Comparison of ENCODE assay signal across 9 cellular contexts in the genomic region with DNA sequence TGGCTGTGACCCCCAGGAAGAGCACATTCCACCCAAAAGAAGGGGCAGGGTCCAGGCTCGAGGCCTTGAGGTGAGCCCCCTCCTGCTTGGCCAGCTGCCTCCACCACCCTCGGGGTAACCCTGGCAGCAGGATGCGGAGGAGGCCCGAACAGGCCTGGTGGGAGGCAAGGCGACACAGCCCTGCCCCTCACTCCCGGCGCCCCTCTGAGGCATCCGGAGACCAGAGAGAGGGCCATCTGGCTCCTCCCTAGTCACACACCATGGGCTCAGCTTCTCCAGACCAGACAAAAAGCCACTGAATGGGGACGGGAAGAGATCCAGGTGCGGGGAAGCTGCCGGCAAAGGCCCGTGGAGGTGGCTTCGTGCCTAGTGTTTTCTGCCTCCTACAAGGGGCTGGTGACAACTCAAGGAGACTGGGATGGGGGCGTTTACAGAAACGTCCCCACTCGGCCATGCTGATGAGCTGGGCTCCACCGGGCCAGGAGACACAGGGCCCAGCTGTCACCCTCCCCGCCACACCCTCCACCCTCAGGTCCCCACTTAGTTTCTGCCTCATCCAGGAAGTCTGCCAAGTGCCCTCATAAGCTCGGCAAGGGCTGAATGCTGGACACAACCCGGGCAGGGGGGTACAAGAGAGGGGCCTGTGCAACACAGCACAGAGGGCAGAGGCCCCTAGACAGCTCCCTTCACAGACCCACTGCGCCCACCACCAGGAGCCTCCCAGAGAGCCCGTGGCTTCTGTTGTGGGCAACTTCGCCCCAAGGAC. TPM values are rescaled to one million over a fixed set of nuclear protein-coding genes. Genes with fewer than 3 reads are reported as not detected.
DNase-seq lines count a peak whose midpoint lies in the region; ATAC-seq lines count a peak whose summit lies in the region.
"Had no signal": no experiment of that assay in that cellular context is flagged by ENCODE, and none has a peak within 500 bp of the region (broad histone marks: within the 10 kb centered on the region; RNA-seq: fewer than 3 reads in every experiment).

No MANE protein-coding gene starts in this region.

- H3K9ac ChIP-seq in muscle layer of colon (ENCODE audit: low read length) (no peak overlapping the region), Karpas-422 (ENCODE audit: low read length) (no peak overlapping the region)

- H4K20me1 ChIP-seq in Karpas-422 (ENCODE audit: insufficient read depth, low read depth, low read length), result peaks cover 7% of the 10 kb centered on the region; the same call in 1 of the 2 replicates

- H2AFZ ChIP-seq in Karpas-422 (ENCODE audit: low read length), result no peak overlapping the region

- no peaks in the 10 kb centered on the region for H3K9me2 ChIP-seq in Karpas-422 (replicated peaks; ENCODE audit: insufficient read depth, low read length)

- no peak overlapping the region for H3K4me2 ChIP-seq in Karpas-422 (ENCODE audit: low read depth, low read length, poor library complexity, severe bottlenecking)

- H3K79me2 ChIP-seq in Karpas-422 (ENCODE audit: low read length), result no peaks in the 10 kb centered on the region

- H3K4me3 ChIP-seq in MG63 (peak overlapping the region; percentile 52), muscle layer of colon (ENCODE audit: low read depth in 1 of 2, low read length in 2 of 2) (peak overlapping the region; percentile 34 to 47), Karpas-422 (ENCODE audit: low read length) (no peak overlapping the region)

- H3K27me3 ChIP-seq in MG63, result no peaks in the 10 kb centered on the region
- no peaks in the 10 kb centered on the region for H3K27me3 ChIP-seq in muscle layer of colon (ENCODE audit: control insufficient read depth in 1 of 2, insufficient read depth in 2 of 2, low read length in 2 of 2)
- no peaks in the 10 kb centered on the region for H3K27me3 ChIP-seq in Karpas-422 (ENCODE audit: low read length)

- peaks cover 57% of the 10 kb centered on the region for H3K4me1 ChIP-seq in muscle layer of colon (ENCODE audit: insufficient read depth, low read length)
- H3K4me1 ChIP-seq in Karpas-422 (ENCODE audit: low read length), result peaks cover 29% of the 10 kb centered on the region

- H3K27ac ChIP-seq in muscle layer of colon (ENCODE audit: low read depth, low read length) (peak overlapping the region; percentile 84), Karpas-422 (ENCODE audit: low read length) (no peak overlapping the region)

- peak; percentile 57 for DNase-seq in A172 (ENCODE audit: low spot score)
- peak; percentile 59 for DNase-seq in MG63
- peak; percentile 53 for DNase-seq in ecto neural progenitor cell (ENCODE audit: low spot score)
- no peak for DNase-seq in NCI-H2107 (lab: John Stamatoyannopoulos, UW)
- no peak for DNase-seq in Karpas-422
- no peak for DNase-seq in AG08396 (ENCODE audit: low spot score)
- DNase-seq: glutamatergic neuron had no signal

- no peaks in the 10 kb centered on the region for H3K9me3 ChIP-seq in MG63
- no peaks in the 10 kb centered on the region for H3K9me3 ChIP-seq in muscle layer of colon (ENCODE audit: low read length)
- H3K9me3 ChIP-seq in Karpas-422 (ENCODE audit: low read length), result no peaks in the 10 kb centered on the region

- no peak for ATAC-seq in HG02938 (IDR thresholded peaks at IDR 0.05; ENCODE audit: unreplicated experiment)

- H3K36me3 ChIP-seq in MG63, result peaks cover 18% of the 10 kb centered on the region
- H3K36me3 ChIP-seq in muscle layer of colon (ENCODE audit: insufficient read depth, low read length), result no peaks in the 10 kb centered on the region
- no peaks in the 10 kb centered on the region for H3K36me3 ChIP-seq in Karpas-422 (ENCODE audit: insufficient read depth, low read length)

RNA-seq across cellular contexts. Expression of gene NACC2, which starts 41.9 kb away (rescaled TPM):
- total RNA-seq in A172 (2014; rRNA removed; shearing (Covaris generic)), result 34.2 and 41.6 TPM in 2 replicates
- total RNA-seq in MG63 (2014; rRNA removed; shearing (Covaris generic); ENCODE audit: low replicate concordance), result 13.4 and 22.4 TPM in 2 replicates
- not detected in 2 replicates for total RNA-seq in Karpas-422 (2014; rRNA removed; shearing (Covaris generic); ENCODE audit: low replicate concordance)

Comparison
In these comparisons a context has a peak if more than half of its experiments do, and no peak if none do; other contexts are left out.
1. DNase-seq: peak in A172 (single experiment), MG63 (single experiment) and ecto neural progenitor cell (single experiment); none in NCI-H2107 (single experiment), Karpas-422 (single experiment) and AG08396 (single experiment).
2. RNA of gene NACC2, which starts 41.9 kb away (total RNA-seq): 34.2 to 41.6 TPM in A172 and 13.4 to 22.4 TPM in MG63; not detected in Karpas-422; every median in the first group is over 10 times any median in the second.